ENCODE assay signal across 12 cellular contexts in the genomic region with DNA sequence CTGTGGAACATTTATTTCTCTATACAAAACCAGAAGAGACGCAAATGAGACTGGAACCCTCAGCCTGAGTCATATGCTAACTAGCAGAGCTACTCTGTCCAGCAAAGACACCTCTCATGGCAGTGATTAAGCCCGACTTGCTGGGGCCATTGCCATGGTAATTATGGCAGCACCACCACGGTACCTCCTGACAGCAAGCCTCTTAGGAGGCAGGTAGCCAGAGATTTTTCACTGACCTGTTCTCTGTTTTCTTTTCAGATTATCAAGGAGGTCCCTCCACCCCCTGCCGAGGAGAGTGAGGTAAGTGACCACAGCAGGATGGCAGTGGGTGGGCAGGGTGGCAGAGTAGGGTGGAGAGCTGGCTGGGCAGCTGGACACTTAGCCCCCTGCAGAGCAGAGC.
DNase-seq lines count a peak whose midpoint lies in the region; ATAC-seq, FAIRE-seq and TF ChIP-seq lines count a peak whose summit lies in the region.
"Had no signal": no experiment of that assay in that cellular context is flagged by ENCODE, and none has a peak within 500 bp of the region (broad histone marks: within the 10 kb centered on the region; RNA-seq: fewer than 3 reads in every experiment).

No MANE protein-coding gene starts in this region.

- FAIRE-seq in RCC 7860 (lab: Jason Lieb, UNC): peak; percentile 78
- FAIRE-seq: keratinocyte had no signal

- H3K4me3 ChIP-seq in kidney epithelial cell (ENCODE audit: low read depth, low read length): no peak overlapping the region

- CTCF ChIA-PET in RWPE1 (lab: Yijun Ruan, JAX): no interaction called here

- H3K27me3 ChIP-seq in kidney epithelial cell (ENCODE audit: control insufficient read depth, insufficient read depth, low read length): no peaks in the 10 kb centered on the region
- H3K27me3 ChIP-seq: BE2C had no signal

- DNase-seq in stimulated activated CD4-positive, alpha-beta T cell treated with anti-CD3 and anti-CD28 coated beads, Interleukin-15, amount 100 ng/mL, for 24 hours: peak; percentile 11
- no peak for DNase-seq in stimulated activated CD4-positive, alpha-beta T cell treated with anti-CD3 and anti-CD28 coated beads, Interleukin-12 subunit alpha, Interleukin-12 subunit beta, amount 100 ng/mL, for 4 hours
- DNase-seq in RCC 7860 (ENCODE audit: low spot score) (peak; percentile 90), kidney epithelial cell (ENCODE audit: low read depth) (peak; percentile 34), RWPE1 (ENCODE audit: low spot score) (no peak), activated gamma-delta T cell (lab: John Stamatoyannopoulos, UW) (no peak)
- no peak for DNase-seq in stimulated activated CD4-positive, alpha-beta T cell treated with anti-CD3 and anti-CD28 coated beads, Interleukin-4, amount 100 ng/mL, for 4 hours
- DNase-seq: BE2C, GOT3, NCI-H1694 had no signal

- H3K36me3 ChIP-seq in kidney epithelial cell (ENCODE audit: control insufficient read depth, insufficient read depth, low read length): no peaks in the 10 kb centered on the region
- H3K36me3 ChIP-seq: BE2C had no signal

- H3K27ac ChIP-seq in RWPE1: no peak overlapping the region

- POLR2A ChIA-PET in RWPE1 (lab: Yijun Ruan, JAX; ENCODE audit: low non-redundant PET): no interaction called here

- no peak for ATAC-seq in GM18511 (IDR thresholded peaks at IDR 0.05; ENCODE audit: unreplicated experiment)

- TF ChIP-seq CTCF in kidney epithelial cell (IDR thresholded peaks at IDR 0.05; ENCODE audit: insufficient read depth, low read length, poor library complexity, severe bottlenecking) (no peak), RWPE1 (conservative IDR thresholded peaks at IDR 0.05; ENCODE audit: low read depth) (no peak)

Comparison
In these comparisons a context has a peak if more than half of its experiments do, and no peak if none do; other contexts are left out.
1. DNase-seq: peak in stimulated activated CD4-positive, alpha-beta T cell treated with anti-CD3 and anti-CD28 coated beads, Interleukin-15, amount 100 ng/mL, for 24 hours (single experiment), RCC 7860 (single experiment) and kidney epithelial cell (single experiment); none in stimulated activated CD4-positive, alpha-beta T cell treated with anti-CD3 and anti-CD28 coated beads, Interleukin-12 subunit alpha, Interleukin-12 subunit beta, amount 100 ng/mL, for 4 hours (single experiment), RWPE1 (single experiment), activated gamma-delta T cell (single experiment) and stimulated activated CD4-positive, alpha-beta T cell treated with anti-CD3 and anti-CD28 coated beads, Interleukin-4, amount 100 ng/mL, for 4 hours (0 of 2).